ENCODE assay signal across 1 cellular context in the genomic region with DNA sequence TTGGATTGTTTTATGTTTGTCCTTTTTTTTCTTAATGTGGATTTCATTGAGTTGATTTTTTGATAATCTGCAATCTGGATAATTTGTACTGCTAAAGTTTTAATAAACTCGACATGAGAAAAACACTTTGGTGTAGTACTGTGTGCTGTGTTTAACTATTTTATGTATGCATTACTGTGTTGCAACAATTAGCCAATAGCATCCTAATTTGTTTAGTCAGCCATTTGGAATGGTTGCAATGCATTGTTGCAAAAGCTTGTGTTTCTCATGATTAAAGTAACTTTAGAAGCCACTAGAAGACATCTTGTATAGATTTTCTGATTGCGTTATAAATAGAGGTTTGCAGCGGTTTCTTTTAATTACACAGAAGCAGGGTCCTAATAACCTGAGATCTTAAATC.
TF ChIP-seq lines count a peak whose summit lies in the region.

No MANE protein-coding gene starts in this region.

TF ChIP-seq in H1, 55 proteins besides CTCF, POLR2A, EP300 and RAD21:
- no peak for TF ChIP-seq SIN3A (conservative IDR thresholded peaks at IDR 0.05 in 1 of 2, IDR thresholded peaks at IDR 0.05 in 1 of 2; ENCODE audit: low read depth in 1 of 2, low read length in 2 of 2)
- TF ChIP-seq CEBPB (IDR thresholded peaks at IDR 0.05; ENCODE audit: low read depth, low read length) = peak; percentile 28; the same call in 1 of the 2 replicates
